ENCODE assay signal across 8 cellular contexts in the genomic region with DNA sequence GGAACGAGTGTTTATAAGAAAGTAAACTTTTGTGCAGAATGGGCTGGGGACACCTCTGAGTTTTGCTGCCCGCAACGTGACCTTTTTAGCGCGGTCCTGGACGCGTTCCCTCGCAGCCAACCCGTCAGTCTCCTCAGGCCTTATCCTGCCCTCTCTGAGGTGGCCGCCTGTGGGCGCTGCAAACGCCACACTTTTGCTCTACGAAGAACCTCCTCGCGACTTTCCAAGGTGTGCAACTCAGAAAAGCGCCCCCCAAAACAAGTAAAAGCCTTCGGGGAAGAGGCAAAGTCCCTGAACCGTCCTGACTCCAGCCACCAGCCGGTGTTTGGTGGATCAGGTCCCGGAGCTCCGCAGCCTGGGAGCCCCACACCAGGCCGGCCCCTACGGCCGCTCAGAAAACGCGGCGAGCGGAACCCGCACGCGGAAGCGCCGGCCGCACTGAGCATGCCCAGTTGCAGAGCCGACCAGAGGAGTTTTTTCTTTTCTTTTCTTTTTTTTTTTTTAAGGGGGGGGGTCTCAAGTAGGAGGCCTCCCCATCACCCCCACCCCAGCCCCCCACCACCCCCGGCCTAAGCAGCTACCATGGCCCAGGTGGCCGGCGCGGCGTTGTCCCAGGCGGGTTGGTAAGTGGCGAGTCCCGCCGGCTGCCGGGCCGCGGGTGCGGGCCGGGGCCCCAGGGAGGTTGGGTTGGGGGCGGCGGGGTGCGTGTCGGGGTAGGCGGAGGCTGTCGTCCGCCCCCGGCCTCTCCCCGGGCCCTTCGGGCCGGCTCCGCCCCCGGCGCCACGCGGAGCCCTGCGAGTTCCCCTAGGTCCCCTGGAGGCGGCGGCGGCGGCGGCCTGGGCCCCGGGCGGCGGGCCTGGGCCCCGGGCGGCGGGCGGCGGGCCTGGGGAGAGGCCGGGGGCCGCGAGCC. TPM values are rescaled to one million over a fixed set of nuclear protein-coding genes. Genes with fewer than 3 reads are reported as not detected.
DNase-seq lines count a peak whose midpoint lies in the region; ATAC-seq, FAIRE-seq and TF ChIP-seq lines count a peak whose summit lies in the region.

Gene TDRD3 (plus strand): TSS at position 438 of the 910 bp plus-strand sequence. CDS start 145 bp downstream, at position 583.

- H3K4me3 Mint-ChIP-seq in progenitor cell of endocrine pancreas (ENCODE audit: low read depth) = peak within 1 kb of the TSS; percentile 95

- H3K27me3 Mint-ChIP-seq in progenitor cell of endocrine pancreas = no peaks in the 10 kb centered on the region

- H3K4me1 ChIP-seq in adrenal gland (replicated peaks in 1 of 2) (peaks cover 8 to 20% of the 10 kb centered on the region in 2 donors), upper lobe of right lung (peaks cover 11% of the 10 kb centered on the region)

- ATAC-seq in HG02763 (IDR thresholded peaks at IDR 0.05; ENCODE audit: unreplicated experiment) (peak; percentile 50), left cardiac atrium (peak; percentile 83 to 87), upper lobe of right lung (peak; percentile 80)

- no peak for FAIRE-seq in GM12892 (lab: Jason Lieb, UNC)

- H3K36me3 Mint-ChIP-seq in progenitor cell of endocrine pancreas (ENCODE audit: insufficient read depth) = no peaks in the 10 kb centered on the region

- H3K9me3 ChIP-seq in adrenal gland (replicated peaks in 1 of 3) (no peaks in the 10 kb centered on the region), upper lobe of right lung (no peaks in the 10 kb centered on the region)

- H3K27me3 ChIP-seq in adrenal gland (no peaks in the 10 kb centered on the region), upper lobe of right lung (no peaks in the 10 kb centered on the region)

- TF ChIP-seq POLR2A in GM12892 (IDR thresholded peaks at IDR 0.05; ENCODE audit: low read depth, low read length) = peak; percentile 65; the same call in 1 of the 2 replicates
- peak; percentile 59 to 69 for TF ChIP-seq POLR2A in adrenal gland (IDR thresholded peaks at IDR 0.05)

- H3K4me1 Mint-ChIP-seq in progenitor cell of endocrine pancreas (ENCODE audit: low read depth) = peaks cover 44% of the 10 kb centered on the region

- H3K27ac ChIP-seq in adrenal gland (peak within 1 kb of the TSS; percentile 83 to 99 (median 95)), upper lobe of right lung (peak within 1 kb of the TSS; percentile 95)

- H3K36me3 ChIP-seq in adrenal gland (replicated peaks in 1 of 2) = no peaks in the 10 kb centered on the region
- no peaks in the 10 kb centered on the region for H3K36me3 ChIP-seq in upper lobe of right lung

- TF ChIP-seq CTCF in adrenal gland (IDR thresholded peaks at IDR 0.05) = peak; percentile 49 to 89 (median 76)
- peak; percentile 82 for TF ChIP-seq CTCF in progenitor cell of endocrine pancreas (IDR thresholded peaks at IDR 0.05; ENCODE audit: unreplicated experiment)
- TF ChIP-seq CTCF in upper lobe of right lung (IDR thresholded peaks at IDR 0.05) = peak; percentile 78

- intact Hi-C loops in adrenal gland (cut with DNase I) = no loop called here
- intact Hi-C loops in left cardiac atrium (cut with DNase I) = loop anchor here in 1 of 2 donors (10.0 kb wide), 1 partner anchor 232 kb away; the partner anchor contains the start of gene DIAPH3
- intact Hi-C loops in upper lobe of right lung (cut with DNase I) = no loop called here

- no peaks in the 10 kb centered on the region for H3K9me3 Mint-ChIP-seq in progenitor cell of endocrine pancreas (ENCODE audit: low read depth)

- 0 to 1% (median 1%) methylated on average over 31 to 82 of the region's 82 CpGs for WGBS in adrenal gland, 4 donors

- DNase-seq in GM12892 (ENCODE audit: insufficient read length) (peak; percentile 50), NCI-H1417 (lab: John Stamatoyannopoulos, UW) (peak; percentile 84 to 99 (median 98)), T-helper 1 cell (peak; percentile 60 to 88 (median 67)), adrenal gland (peak; percentile 85 to 92 (median 87)), left cardiac atrium (peak; percentile 87), progenitor cell of endocrine pancreas (ENCODE audit: low spot score, unreplicated experiment) (peak; percentile 75), upper lobe of right lung (peak; percentile 93)

- H3K27ac Mint-ChIP-seq in progenitor cell of endocrine pancreas = peak within 1 kb of the TSS; percentile 99

- H3K4me3 ChIP-seq in adrenal gland (peak within 1 kb of the TSS; percentile 64 to 96 (median 72)), upper lobe of right lung (peak within 1 kb of the TSS; percentile 73)

RNA-seq across cellular contexts. Expression of gene TDRD3, which starts in this region (rescaled TPM):
- 16.7 TPM for polyA plus RNA-seq in GM12892 (2012; ENCODE audit: missing spikeins)
- 10 to 100 TPM in 7 of 8 donors, 1 to 10 TPM in 1; 6.6 to 30.5 (median 21.5) TPM for total RNA-seq in adrenal gland
- polyA plus RNA-seq in adrenal gland = 10 to 100 TPM; 14.7 to 26.0 (median 20.9) TPM
- 10 to 100 TPM; 34.5 to 45.4 TPM for total RNA-seq in left cardiac atrium
- 28.5 and 30.4 TPM in 2 replicates for total RNA-seq in progenitor cell of endocrine pancreas
- 25.6 TPM for total RNA-seq in upper lobe of right lung

Comparison
In these comparisons a context has a peak if more than half of its experiments do, and no peak if none do; other contexts are left out.
1. Peak in every context shown above with its lines: DNase-seq, ATAC-seq, H3K4me3 ChIP-seq and H3K27ac ChIP-seq.